22 cellular contexts compared by ENCODE assay signal in the genomic region with DNA sequence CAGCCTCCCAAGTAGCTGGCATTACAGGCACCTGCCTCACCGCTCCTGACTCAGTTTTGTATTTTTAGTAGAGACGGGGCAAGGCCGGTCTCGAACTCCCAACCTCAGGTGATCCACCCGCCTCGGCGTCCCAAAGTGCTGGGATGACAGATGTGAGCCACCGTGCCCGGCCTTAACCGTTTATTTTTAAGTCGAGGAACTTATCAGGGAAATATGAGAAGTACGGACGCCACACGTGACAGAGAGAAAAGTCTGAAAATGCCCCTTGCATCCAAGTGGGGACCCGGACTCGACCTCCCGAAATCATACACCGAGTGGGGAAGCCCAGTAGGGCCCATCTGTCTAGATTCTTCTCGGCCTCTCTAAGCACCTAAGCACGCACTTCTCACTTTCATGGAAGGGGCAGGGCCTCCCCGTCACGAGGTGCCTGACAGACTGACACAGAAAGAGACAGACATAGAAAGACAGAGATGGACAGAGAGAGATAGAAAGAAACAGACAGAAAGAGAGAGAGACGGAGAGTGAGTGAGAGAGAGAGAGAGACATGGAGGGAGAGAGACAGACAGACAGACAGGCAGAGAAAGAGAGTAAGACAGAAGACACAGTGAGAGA.
DNase-seq lines count a peak whose midpoint lies in the region; ATAC-seq, FAIRE-seq and TF ChIP-seq lines count a peak whose summit lies in the region.
"Had no signal": no experiment of that assay in that cellular context is flagged by ENCODE, and none has a peak within 500 bp of the region (broad histone marks: within the 10 kb centered on the region; RNA-seq: fewer than 3 reads in every experiment).

No MANE protein-coding gene starts in this region.

- H3K9me3 ChIP-seq in HepG2 (ENCODE audit: low read length) (no peaks in the 10 kb centered on the region), right lobe of liver (no peaks in the 10 kb centered on the region)

- TF ChIP-seq EP300 in HepG2 (IDR thresholded peaks at IDR 0.05; ENCODE audit: low read depth in 2 of 2, low read length in 2 of 2) (no peak), HepG2 (CRISPR knock-in tag; IDR thresholded peaks at IDR 0.05; ENCODE audit: borderline replicate concordance) (no peak)

- no peaks in the 10 kb centered on the region for H3K79me1 ChIP-seq in mesendoderm (ENCODE audit: low read length)

- H3K27ac ChIP-seq in HepG2 (ENCODE audit: extremely low read length, insufficient read depth, low read length) (no peak overlapping the region), right lobe of liver (no peak overlapping the region), mesendoderm (ENCODE audit: low read depth, low read length) (no peak overlapping the region)
- H3K27ac ChIP-seq: PC-9, RWPE1 had no signal

- FAIRE-seq in HepG2 (lab: Jason Lieb, UNC): no peak
- FAIRE-seq: G401.6, GM12892, H1, HTR-8/SVneo had no signal

- H3K4me2 ChIP-seq in HepG2 (ENCODE audit: low read depth, low read length) (no peak overlapping the region), mesendoderm (ENCODE audit: low read length) (no peak overlapping the region)

- no peak for TF ChIP-seq RAD21 in HepG2 (CRISPR knock-in tag; IDR thresholded peaks at IDR 0.05)

- CTCF ChIA-PET in HepG2 (lab: Yijun Ruan, JAX; ENCODE audit: low intra/inter-chr PET ratio, low total read pairs): no interaction called here

- no peak overlapping the region for H2BK120ac ChIP-seq in mesendoderm (ENCODE audit: low read depth, low read length)

- H4K5ac ChIP-seq in mesendoderm (ENCODE audit: low read length): no peak overlapping the region

- no peak overlapping the region for H2BK15ac ChIP-seq in mesendoderm (replicated peaks; ENCODE audit: low read depth)

- TF ChIP-seq CTCF in HepG2 (CRISPR knock-in tag; IDR thresholded peaks at IDR 0.05): no peak
- TF ChIP-seq CTCF in right lobe of liver (IDR thresholded peaks at IDR 0.05): no peak

- H2AFZ ChIP-seq in HepG2 (ENCODE audit: low read length): no peak overlapping the region
- H2AFZ ChIP-seq: PC-9 had no signal

- H2BK5ac ChIP-seq in mesendoderm (ENCODE audit: low read length): no peak overlapping the region

- H3K4ac ChIP-seq in mesendoderm (ENCODE audit: low read depth, low read length): no peak overlapping the region

- no peak overlapping the region for H2AK5ac ChIP-seq in mesendoderm (ENCODE audit: low read length)

- POLR2A ChIA-PET in HepG2 (lab: Yijun Ruan, JAX): no interaction called here

- no peak for DNase-seq in HepG2 (ENCODE audit: low spot score)
- DNase-seq in right lobe of liver: no peak
- peak; percentile 7 for DNase-seq in OCI-M1 (lab: John Stamatoyannopoulos, UW)
- peak; percentile 5 for DNase-seq in mesendoderm
- no peak for DNase-seq in left colon
- no peak for DNase-seq in NK-92 (lab: John Stamatoyannopoulos, UW; ENCODE audit: unreplicated experiment)
- DNase-seq in DMS79 treated with DMSO at 0.1 percent for 48 hours (lab: John Stamatoyannopoulos, UW): no peak
- DNase-seq: CD4-positive, alpha-beta T cell; COR-L47; DMS153; Kasumi-1; NCI-H1694; NCI-H2081; SIG-M5; T-cell had no signal

- no peak overlapping the region for H3K23ac ChIP-seq in mesendoderm (ENCODE audit: low read length)

- no peaks in the 10 kb centered on the region for H3K4me1 ChIP-seq in HepG2 (ENCODE audit: insufficient read depth, low read length)
- H3K4me1 ChIP-seq in right lobe of liver: no peaks in the 10 kb centered on the region
- H3K4me1 ChIP-seq in mesendoderm (ENCODE audit: control insufficient read depth, low read depth, low read length): no peaks in the 10 kb centered on the region

- H3K4me3 ChIP-seq in HepG2 (replicated peaks in 1 of 3; ENCODE audit: insufficient read depth in 1 of 3, low read depth in 2 of 3, low read length in 3 of 3) (no peak overlapping the region), right lobe of liver (no peak overlapping the region), mesendoderm (ENCODE audit: low read length) (no peak overlapping the region)
- H3K4me3 ChIP-seq: PC-9 had no signal

- in situ Hi-C loops in HepG2 (cut with HindIII; ENCODE audit: extremely low pct_ligation_motif_present, low pct_unique_long_range_greater_than_20kb): no loop called here

- H4K8ac ChIP-seq in mesendoderm (ENCODE audit: low read depth, low read length): no peak overlapping the region

- H3K9ac ChIP-seq in HepG2 (ENCODE audit: insufficient read depth, low read depth, low read length): no peak overlapping the region
- H3K9ac ChIP-seq in mesendoderm (ENCODE audit: low read length): no peak overlapping the region

- BruUV-seq in HepG2 (replicated peaks; lab: Mats Ljungman, UMichigan): no TSS peak

- H3K79me2 ChIP-seq in HepG2 (ENCODE audit: insufficient read depth, low read length): no peaks in the 10 kb centered on the region
- no peaks in the 10 kb centered on the region for H3K79me2 ChIP-seq in mesendoderm (ENCODE audit: control insufficient read depth, insufficient read depth, low read length)

- no peaks in the 10 kb centered on the region; a peak in 1 of 5 replicates for H3K27me3 ChIP-seq in HepG2 (ENCODE audit: control insufficient read depth in 1 of 2, insufficient read depth in 2 of 2, low read length in 2 of 2)
- H3K27me3 ChIP-seq in right lobe of liver: no peaks in the 10 kb centered on the region
- no peaks in the 10 kb centered on the region for H3K27me3 ChIP-seq in mesendoderm (ENCODE audit: insufficient read depth, low read length, poor library complexity)

- 0 out of 3 replicates have a peak, but pooled peaks have one; percentile 18 for ATAC-seq in HepG2
- ATAC-seq in right lobe of liver: no peak
- ATAC-seq in left colon: no peak
- ATAC-seq: HCT116, T-cell had no signal

- intact Hi-C loops in HepG2 (cut with micrococcal nuclease; ENCODE audit: unreplicated experiment) (loop anchor here (5.0 kb wide), 1 partner anchor 214 kb away; no protein-coding TSS in a partner anchor), right lobe of liver (cut with DNase I) (no loop called here), left colon (cut with DNase I, micrococcal nuclease) (no loop called here)

- 35% methylated on average over 23 of the region's 23 CpGs for WGBS in HepG2 (ENCODE audit: low lambda C conversion rate)
- 65% methylated on average over 22 of the region's 23 CpGs for WGBS in right lobe of liver (ENCODE audit: insufficient coverage, low coverage, low lambda C conversion rate, missing lambda C conversion rate)
- WGBS in mesendoderm (ENCODE audit: extremely low coverage, insufficient coverage, low lambda C conversion rate): no CpG with 5 or more reads among the region's 23 CpGs

- H3K36me3 ChIP-seq in HepG2 (replicated peaks in 1 of 2; ENCODE audit: control insufficient read depth in 1 of 2, insufficient read depth in 2 of 2, low read length in 2 of 2) (no peaks in the 10 kb centered on the region), right lobe of liver (no peaks in the 10 kb centered on the region), mesendoderm (ENCODE audit: control insufficient read depth, insufficient read depth, low read length) (no peaks in the 10 kb centered on the region)

- no peak for TF ChIP-seq POLR2A in HepG2 (IDR thresholded peaks at IDR 0.05; ENCODE audit: insufficient read depth in 1 of 2, low read depth in 2 of 2, low read length in 2 of 2)
- no peak for TF ChIP-seq POLR2A in right lobe of liver (IDR thresholded peaks at IDR 0.05)

- peak overlapping the region; percentile 5 for H3K56ac ChIP-seq in mesendoderm (ENCODE audit: low read length)

- H3K18ac ChIP-seq in mesendoderm (ENCODE audit: low read length): no peak overlapping the region

- H4K20me1 ChIP-seq in HepG2 (ENCODE audit: insufficient read depth, low read length): no peaks in the 10 kb centered on the region

TF ChIP-seq in HepG2, 621 proteins besides CTCF, POLR2A, EP300 and RAD21 (continues in another document):
- TF ChIP-seq ZNF367 (CRISPR knock-in tag; IDR thresholded peaks at IDR 0.05; ENCODE audit: borderline replicate concordance): no peak
- TF ChIP-seq, protein P1, sequence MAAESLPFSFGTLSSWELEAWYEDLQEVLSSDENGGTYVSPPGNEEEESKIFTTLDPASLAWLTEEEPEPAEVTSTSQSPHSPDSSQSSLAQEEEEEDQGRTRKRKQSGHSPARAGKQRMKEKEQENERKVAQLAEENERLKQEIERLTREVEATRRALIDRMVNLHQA (CRISPR knock-in tag; IDR thresholded peaks at IDR 0.05): no peak
- TF ChIP-seq ZMYM4 (CRISPR knock-in tag; IDR thresholded peaks at IDR 0.05): no peak
- TF ChIP-seq SAP130 (CRISPR knock-in tag; IDR thresholded peaks at IDR 0.05; ENCODE audit: low read depth): no peak
- no peak for TF ChIP-seq ZNF296 (CRISPR knock-in tag; conservative IDR thresholded peaks at IDR 0.05)
- TF ChIP-seq, protein P2, sequence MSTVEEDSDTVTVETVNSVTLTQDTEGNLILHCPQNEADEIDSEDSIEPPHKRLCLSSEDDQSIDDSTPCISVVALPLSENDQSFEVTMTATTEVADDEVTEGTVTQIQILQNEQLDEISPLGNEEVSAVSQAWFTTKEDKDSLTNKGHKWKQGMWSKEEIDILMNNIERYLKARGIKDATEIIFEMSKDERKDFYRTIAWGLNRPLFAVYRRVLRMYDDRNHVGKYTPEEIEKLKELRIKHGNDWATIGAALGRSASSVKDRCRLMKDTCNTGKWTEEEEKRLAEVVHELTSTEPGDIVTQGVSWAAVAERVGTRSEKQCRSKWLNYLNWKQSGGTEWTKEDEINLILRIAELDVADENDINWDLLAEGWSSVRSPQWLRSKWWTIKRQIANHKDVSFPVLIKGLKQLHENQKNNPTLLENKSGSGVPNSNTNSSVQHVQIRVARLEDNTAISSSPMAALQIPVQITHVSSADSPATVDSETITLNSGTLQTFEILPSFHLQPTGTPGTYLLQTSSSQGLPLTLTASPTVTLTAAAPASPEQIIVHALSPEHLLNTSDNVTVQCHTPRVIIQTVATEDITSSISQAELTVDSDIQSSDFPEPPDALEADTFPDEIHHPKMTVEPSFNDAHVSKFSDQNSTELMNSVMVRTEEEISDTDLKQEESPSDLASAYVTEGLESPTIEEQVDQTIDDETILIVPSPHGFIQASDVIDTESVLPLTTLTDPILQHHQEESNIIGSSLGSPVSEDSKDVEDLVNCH (CRISPR knock-in tag; IDR thresholded peaks at IDR 0.05): no peak
- no peak for TF ChIP-seq HNRNPK (IDR thresholded peaks at IDR 0.05; ENCODE audit: low read depth, low read length, poor library complexity, severe bottlenecking)
- TF ChIP-seq, protein P3, sequence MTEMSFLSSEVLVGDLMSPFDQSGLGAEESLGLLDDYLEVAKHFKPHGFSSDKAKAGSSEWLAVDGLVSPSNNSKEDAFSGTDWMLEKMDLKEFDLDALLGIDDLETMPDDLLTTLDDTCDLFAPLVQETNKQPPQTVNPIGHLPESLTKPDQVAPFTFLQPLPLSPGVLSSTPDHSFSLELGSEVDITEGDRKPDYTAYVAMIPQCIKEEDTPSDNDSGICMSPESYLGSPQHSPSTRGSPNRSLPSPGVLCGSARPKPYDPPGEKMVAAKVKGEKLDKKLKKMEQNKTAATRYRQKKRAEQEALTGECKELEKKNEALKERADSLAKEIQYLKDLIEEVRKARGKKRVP (CRISPR knock-in tag; IDR thresholded peaks at IDR 0.05): no peak

Comparison
In these comparisons a context has a peak if more than half of its experiments do, and no peak if none do; other contexts are left out.
1. DNase-seq: peak in OCI-M1 (single experiment) and mesendoderm (single experiment); none in HepG2 (single experiment), right lobe of liver (0 of 3), left colon (0 of 2), NK-92 (single experiment) and DMS79 treated with DMSO at 0.1 percent for 48 hours (single experiment).